ENCODE assay signal across 27 cellular contexts in genomic region chr4:82213485-82214162, GRCh38.
DNase-seq lines count a peak whose midpoint lies in the region; ATAC-seq and TF ChIP-seq lines count a peak whose summit lies in the region.
"Had no signal": no experiment of that assay in that cellular context is flagged by ENCODE, and none has a peak within 500 bp of the region (broad histone marks: within the 10 kb centered on the region; RNA-seq: fewer than 3 reads in every experiment).

No MANE protein-coding gene starts in this region.

- H3K4me3 Mint-ChIP-seq in CD4-positive, CD25-positive, alpha-beta regulatory T cell = peak overlapping the region in 2 of 4 donors; percentile 61 to 70
- H3K4me3 Mint-ChIP-seq in CD8-positive, alpha-beta T cell = peak overlapping the region; percentile 24
- H3K4me3 Mint-ChIP-seq: immature natural killer cell had no signal

- peak; percentile 67 to 82 for ATAC-seq in CD4-positive, CD25-positive, alpha-beta regulatory T cell (ENCODE audit: low read depth in 2 of 2)
- peak; percentile 98 for ATAC-seq in CD8-positive, alpha-beta T cell
- no peak for ATAC-seq in HG02759 (IDR thresholded peaks at IDR 0.05; ENCODE audit: unreplicated experiment)
- ATAC-seq: HCT116, HepG2, left lobe of liver, psoas muscle, upper lobe of right lung had no signal

- peaks cover 5 to 21% (median 8%) of the 10 kb centered on the region in 4 donors for H3K4me1 Mint-ChIP-seq in CD4-positive, CD25-positive, alpha-beta regulatory T cell
- H3K4me1 Mint-ChIP-seq in CD8-positive, alpha-beta T cell (ENCODE audit: low read depth) = peaks cover 28% of the 10 kb centered on the region
- H3K4me1 Mint-ChIP-seq: immature natural killer cell had no signal

- POLR2A ChIA-PET in CD8-positive, alpha-beta T cell (lab: Charles Lee) = no interaction called here

- no peaks in the 10 kb centered on the region for H3K9me3 ChIP-seq in CD4-positive, CD25-positive, alpha-beta regulatory T cell (ENCODE audit: control insufficient read depth in 2 of 2, low read length in 2 of 2)
- no peaks in the 10 kb centered on the region for H3K9me3 ChIP-seq in CD8-positive, alpha-beta T cell (ENCODE audit: low read length)
- H3K9me3 ChIP-seq: esophagus muscularis mucosa, psoas muscle, SK-N-SH, upper lobe of right lung had no signal

- peaks cover 0 to 2% (median 0%) of the 10 kb centered on the region in 7 donors for H3K9me3 Mint-ChIP-seq in CD4-positive, CD25-positive, alpha-beta regulatory T cell
- H3K9me3 Mint-ChIP-seq in CD8-positive, alpha-beta T cell = no peaks in the 10 kb centered on the region
- H3K9me3 Mint-ChIP-seq: immature natural killer cell had no signal

- H3K27me3 Mint-ChIP-seq in CD4-positive, CD25-positive, alpha-beta regulatory T cell = peaks cover 9% of the 10 kb centered on the region
- no peaks in the 10 kb centered on the region for H3K27me3 Mint-ChIP-seq in CD8-positive, alpha-beta T cell (ENCODE audit: low read depth)

- H3K36me3 Mint-ChIP-seq in CD4-positive, CD25-positive, alpha-beta regulatory T cell = no peaks in the 10 kb centered on the region
- no peaks in the 10 kb centered on the region for H3K36me3 Mint-ChIP-seq in CD8-positive, alpha-beta T cell
- H3K36me3 Mint-ChIP-seq: immature natural killer cell had no signal

- peak overlapping the region; percentile 23 for H3K4me3 ChIP-seq in CD4-positive, CD25-positive, alpha-beta regulatory T cell (ENCODE audit: low read depth, low read length)
- no peak overlapping the region for H3K4me3 ChIP-seq in CD8-positive, alpha-beta T cell (ENCODE audit: low read depth, low read length)
- H3K4me3 ChIP-seq: coronary artery, esophagus muscularis mucosa, psoas muscle, upper lobe of right lung had no signal

- H3K36me3 ChIP-seq in CD4-positive, CD25-positive, alpha-beta regulatory T cell (ENCODE audit: control insufficient read depth, insufficient read depth, low read length) = no peaks in the 10 kb centered on the region
- no peaks in the 10 kb centered on the region for H3K36me3 ChIP-seq in CD8-positive, alpha-beta T cell (ENCODE audit: insufficient read depth, low read length)
- H3K36me3 ChIP-seq: esophagus muscularis mucosa, upper lobe of right lung had no signal

- DNase-seq in CD4-positive, CD25-positive, alpha-beta regulatory T cell = peak in 2 of 3 donors; percentile 52 to 63
- peak in 2 of 7 experiments; percentile 11 to 31 for DNase-seq in CD8-positive, alpha-beta T cell
- DNase-seq in SW480 (ENCODE audit: low spot score) (peak; percentile 6), DMS79 (lab: John Stamatoyannopoulos, UW) (no peak), NCI-H526 (lab: John Stamatoyannopoulos, UW) (no peak), AG20443 (ENCODE audit: low spot score) (no peak)
- DNase-seq in central memory CD4-positive, alpha-beta T cell = peak; percentile 68
- DNase-seq: activated CD4-positive, alpha-beta T cell treated with anti-CD3 and anti-CD28 coated beads for 1 hour; COR-L47; hippocampal formation; immature natural killer cell; mesenchymal stem cell; NCI-H1105; NCI-H1930; NCI-H226; NCI-H748 treated with DMSO at 0.1 percent for 48 hours; psoas muscle; SK-N-SH; upper lobe of right lung had no signal

- peaks cover 9% of the 10 kb centered on the region for H3K4me1 ChIP-seq in CD4-positive, CD25-positive, alpha-beta regulatory T cell (ENCODE audit: control insufficient read depth, insufficient read depth, low read length, poor library complexity, severe bottlenecking)
- H3K4me1 ChIP-seq in CD8-positive, alpha-beta T cell (ENCODE audit: insufficient read depth, low read length) = peaks cover 18% of the 10 kb centered on the region
- H3K4me1 ChIP-seq: psoas muscle, upper lobe of right lung had no signal

- H3K27ac ChIP-seq in CD4-positive, CD25-positive, alpha-beta regulatory T cell (ENCODE audit: insufficient read depth, low read length, poor library complexity, severe bottlenecking) = no peak overlapping the region
- no peak overlapping the region for H3K27ac ChIP-seq in CD8-positive, alpha-beta T cell (ENCODE audit: low read depth, low read length)
- H3K27ac ChIP-seq: coronary artery, esophagus muscularis mucosa, HL-60, psoas muscle, RWPE1, upper lobe of right lung had no signal

- CTCF ChIA-PET in CD8-positive, alpha-beta T cell (lab: Charles Lee) = interaction anchor here (0.9 to 1.4 kb wide), 4 partner anchors 12 to 90 kb away, joined by 3 to 6 read pairs (median 4); no protein-coding TSS in a partner anchor

- peak overlapping the region; percentile 18 to 66 (median 59) for H3K27ac Mint-ChIP-seq in CD4-positive, CD25-positive, alpha-beta regulatory T cell
- no peak overlapping the region for H3K27ac Mint-ChIP-seq in CD8-positive, alpha-beta T cell
- H3K27ac Mint-ChIP-seq: immature natural killer cell had no signal

- TF ChIP-seq CTCF in CD8-positive, alpha-beta T cell (IDR thresholded peaks at IDR 0.05) = no peak

- H3K27me3 ChIP-seq in CD4-positive, CD25-positive, alpha-beta regulatory T cell (ENCODE audit: control insufficient read depth, insufficient read depth, low read length) = no peaks in the 10 kb centered on the region
- H3K27me3 ChIP-seq in CD8-positive, alpha-beta T cell (ENCODE audit: insufficient read depth, low read length) = no peaks in the 10 kb centered on the region
- H3K27me3 ChIP-seq: esophagus muscularis mucosa, upper lobe of right lung had no signal

- intact Hi-C loops in CD8-positive, alpha-beta T cell (cut with DNase I, micrococcal nuclease) = loop anchor here in 1 of 2 experiments (5.0 kb wide), 1 partner anchor 54 kb away; no protein-coding TSS in a partner anchor

Comparison
In these comparisons a context has a peak if more than half of its experiments do, and no peak if none do; other contexts are left out.
1. DNase-seq: peak in CD4-positive, CD25-positive, alpha-beta regulatory T cell (2 of 3), SW480 (single experiment) and central memory CD4-positive, alpha-beta T cell (single experiment); none in DMS79 (single experiment), NCI-H526 (0 of 2) and AG20443 (single experiment).